ENCODE assay signal across 21 cellular contexts in the genomic region with DNA sequence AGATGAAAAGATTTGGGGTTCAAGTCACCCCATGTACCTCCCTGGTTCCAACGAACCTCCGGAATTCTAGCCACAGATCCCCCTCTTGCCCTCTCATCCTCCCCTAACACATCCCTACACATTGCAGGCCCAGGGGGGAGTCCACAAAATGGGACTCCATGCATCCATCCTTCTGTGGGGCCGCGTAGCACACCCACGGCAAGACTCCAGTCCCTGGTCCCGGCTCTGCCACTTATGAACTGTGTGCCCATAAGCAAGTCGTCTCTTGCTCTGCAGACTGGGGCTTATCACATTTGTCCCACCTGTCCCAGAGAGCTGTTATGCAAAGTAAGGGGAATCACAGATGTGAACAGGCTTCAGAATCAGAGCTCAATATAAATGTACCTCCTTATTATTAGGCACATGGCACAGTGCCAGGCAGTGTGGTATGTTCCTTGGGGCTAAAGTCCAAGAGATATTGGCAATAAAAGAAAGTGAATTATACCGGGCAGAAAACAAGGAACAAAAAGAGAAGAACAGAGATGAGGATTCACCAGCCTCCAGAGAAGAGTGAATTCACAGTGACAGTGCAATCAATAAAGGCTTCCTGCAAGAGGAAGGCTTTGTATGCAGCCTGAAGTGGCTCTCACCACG.
A peak's percentile ranks its signal among the peaks of the same experiment; 100 is the strongest.
DNase-seq lines count a peak whose midpoint lies in the region; ATAC-seq, FAIRE-seq and TF ChIP-seq lines count a peak whose summit lies in the region.
"Had no signal": no experiment of that assay in that cellular context is flagged by ENCODE, and none has a peak within 500 bp of the region (broad histone marks: within the 10 kb centered on the region; RNA-seq: fewer than 3 reads in every experiment).

No MANE protein-coding gene starts in this region.

- H4K8ac ChIP-seq in H1 (ENCODE audit: extremely low read depth, insufficient read depth, low read length): no peak overlapping the region

- H3K4ac ChIP-seq in H1 (replicated peaks; ENCODE audit: insufficient read length, low read depth, low read length): no peak overlapping the region

- no peak for FAIRE-seq in H1 (lab: Jason Lieb, UNC)
- FAIRE-seq: G401.6, islet of Langerhans had no signal

- H3K56ac ChIP-seq in H1 (replicated peaks; ENCODE audit: insufficient read length, low read depth, low read length): no peak overlapping the region

- H3K79me1 ChIP-seq in H1 (ENCODE audit: low read depth, low read length): no peaks in the 10 kb centered on the region

- H4K91ac ChIP-seq in H1 (replicated peaks; ENCODE audit: insufficient read length, low read length): no peak overlapping the region

- H3K9ac ChIP-seq in GM23248: no peak overlapping the region
- no peak overlapping the region for H3K9ac ChIP-seq in H1 (replicated peaks in 1 of 4; ENCODE audit: extremely low read depth in 1 of 4, low read depth in 3 of 4, low read length in 3 of 4)
- H3K9ac ChIP-seq: parathyroid adenoma had no signal

- 82 to 84% methylated on average over 9 of the region's 9 CpGs for WGBS in GM23248 (ENCODE audit: low coverage in 1 of 2, low lambda C conversion rate in 2 of 2, missing lambda C conversion rate in 2 of 2), 2 experiments
- WGBS in H1 (ENCODE audit: extremely low coverage in 1 of 2, insufficient coverage in 1 of 2, insufficient read length in 1 of 2, insufficient replicate concordance in 2 of 2, low coverage in 1 of 2, low lambda C conversion rate in 2 of 2, missing lambda C conversion rate in 1 of 2), 2 experiments: 91% methylated on average over 9 of the region's 9 CpGs; no CpG with 5 or more reads in 1 of the 2 experiments
- WGBS in sigmoid colon, 2 donors: 36 to 73% methylated on average over 9 of the region's 9 CpGs

- H2BK120ac ChIP-seq in H1 (replicated peaks; ENCODE audit: low read depth, low read length): no peak overlapping the region

- no peak overlapping the region for H2AFZ ChIP-seq in GM23248
- no peak overlapping the region for H2AFZ ChIP-seq in H1 (ENCODE audit: low read length)
- H2AFZ ChIP-seq: parathyroid adenoma had no signal

- H2BK12ac ChIP-seq in H1 (ENCODE audit: low read depth, low read length): peak overlapping the region; percentile 89

- H2AK5ac ChIP-seq in H1 (ENCODE audit: low read depth, low read length): peak overlapping the region; percentile 85; the same call in 1 of the 2 replicates

- no peaks in the 10 kb centered on the region for H3K27me3 ChIP-seq in GM23248 (replicated peaks; ENCODE audit: insufficient read depth)
- H3K27me3 ChIP-seq in H1 (replicated peaks in 1 of 4; ENCODE audit: control insufficient read depth in 3 of 4, extremely low read depth in 1 of 4, insufficient read depth in 3 of 4, low read length in 3 of 4): no peaks in the 10 kb centered on the region
- H3K27me3 ChIP-seq in sigmoid colon: no peaks in the 10 kb centered on the region

- CTCF ChIA-PET in H1 (lab: Charles Lee; ENCODE audit: partially characterized antibody): interaction anchor here (0.6 to 2.2 kb wide), 5 partner anchors 10 to 314 kb away, joined by 3 to 7 read pairs (median 3); no protein-coding TSS in a partner anchor

- no peak for TF ChIP-seq RAD21 in H1 (IDR thresholded peaks at IDR 0.05 in 1 of 2, conservative IDR thresholded peaks at IDR 0.05 in 1 of 2; ENCODE audit: low read depth in 2 of 2, low read length in 2 of 2)

- H3K23me2 ChIP-seq in H1 (ENCODE audit: low read depth, low read length): no peaks in the 10 kb centered on the region

- TF ChIP-seq CTCF in H1 (IDR thresholded peaks at IDR 0.05; ENCODE audit: control extremely low read depth in 1 of 3, insufficient read depth in 1 of 3, low read depth in 1 of 3, low read length in 3 of 3): no peak
- TF ChIP-seq CTCF in sigmoid colon (IDR thresholded peaks at IDR 0.05): no peak

- TF ChIP-seq POLR2A in H1 (IDR thresholded peaks at IDR 0.05; ENCODE audit: control extremely low read depth in 1 of 2, low read depth in 2 of 2, low read length in 2 of 2) (no peak), sigmoid colon (IDR thresholded peaks at IDR 0.05) (no peak)

- ATAC-seq in GM19324 (IDR thresholded peaks at IDR 0.05; ENCODE audit: low FRiP score, unreplicated experiment) (no peak), GM21717 (IDR thresholded peaks at IDR 0.05; ENCODE audit: unreplicated experiment) (no peak)
- ATAC-seq: effector memory CD8-positive, alpha-beta T cell; naive thymus-derived CD8-positive, alpha-beta T cell had no signal

- no peaks in the 10 kb centered on the region for H3K9me2 ChIP-seq in GM23248 (ENCODE audit: insufficient read depth)

- H2BK5ac ChIP-seq in H1 (ENCODE audit: low read depth, low read length): peak overlapping the region; percentile 46; the same call in 1 of the 2 replicates

- in situ Hi-C loops in GM23248 (cut with MboI): no loop called here

- no peak for TF ChIP-seq EP300 in H1 (IDR thresholded peaks at IDR 0.05; ENCODE audit: borderline replicate concordance in 1 of 2, low read depth in 2 of 2, low read length in 2 of 2)
- no peak for TF ChIP-seq EP300 in sigmoid colon (IDR thresholded peaks at IDR 0.05)

- H3K23ac ChIP-seq in H1 (ENCODE audit: insufficient read length): no peak overlapping the region

- H2BK15ac ChIP-seq in H1 (ENCODE audit: low read length): peak overlapping the region; percentile 73; the same call in 1 of the 2 replicates

- H3K36me3 ChIP-seq in GM23248 (ENCODE audit: low read depth) (no peaks in the 10 kb centered on the region), H1 (ENCODE audit: control insufficient read depth in 2 of 4, insufficient read depth in 4 of 4, low read length in 3 of 4) (no peaks in the 10 kb centered on the region), sigmoid colon (no peaks in the 10 kb centered on the region)

- H3K4me3 ChIP-seq in GM23248 (no peak overlapping the region), H1 (ENCODE audit: extremely low read depth in 1 of 4, insufficient read depth in 2 of 4, low read depth in 3 of 4, low read length in 4 of 4) (no peak overlapping the region), sigmoid colon (no peak overlapping the region)
- H3K4me3 ChIP-seq: lung had no signal

- no peak overlapping the region for H3K14ac ChIP-seq in H1 (ENCODE audit: insufficient read length)

- no peak overlapping the region for H3K27ac ChIP-seq in GM23248
- H3K27ac ChIP-seq in H1 (ENCODE audit: low read depth, low read length): no peak overlapping the region; the same call in 1 of the 2 replicates
- H3K27ac ChIP-seq in sigmoid colon: peak overlapping the region; percentile 52 to 86 (median 76)
- H3K27ac ChIP-seq: parathyroid adenoma had no signal

- H3K79me2 ChIP-seq in GM23248 (ENCODE audit: insufficient read depth): peaks cover 6% of the 10 kb centered on the region
- H3K79me2 ChIP-seq in H1 (ENCODE audit: control insufficient read depth in 1 of 2, insufficient read depth in 2 of 2, low read length in 2 of 2): no peaks in the 10 kb centered on the region
- H3K79me2 ChIP-seq: parathyroid adenoma had no signal

- peak overlapping the region; percentile 29 for H3K18ac ChIP-seq in H1 (ENCODE audit: extremely low read depth, low read length)

- H3K4me2 ChIP-seq in GM23248 (ENCODE audit: unreplicated experiment) (no peak overlapping the region), H1 (ENCODE audit: insufficient read depth in 1 of 2, low read depth in 2 of 2, low read length in 2 of 2) (no peak overlapping the region; a peak in 1 of 4 replicates)

- 0 out of 2 replicates have a peak overlapping the region, but pooled peaks have one; percentile 74 for H2BK20ac ChIP-seq in H1 (ENCODE audit: low read length)

- no peaks in the 10 kb centered on the region for H3K9me3 ChIP-seq in GM23248 (ENCODE audit: low read depth)
- no peaks in the 10 kb centered on the region for H3K9me3 ChIP-seq in H1 (ENCODE audit: insufficient read depth in 2 of 2, low read depth in 1 of 2, low read length in 1 of 2)
- H3K9me3 ChIP-seq in sigmoid colon: no peaks in the 10 kb centered on the region

- no peak overlapping the region for H4K5ac ChIP-seq in H1 (ENCODE audit: insufficient read length, low read depth, low read length)

- intact Hi-C loops in sigmoid colon (cut with DNase I): loop anchor here (5.0 kb wide), 1 partner anchor 321 kb away; no protein-coding TSS in a partner anchor

- DNase-seq in GM23248 (peak; percentile 15), NCI-H526 treated with DMSO at 0.1 percent for 48 hours (lab: John Stamatoyannopoulos, UW) (peak; percentile 42), H1 (ENCODE audit: low read depth in 1 of 2, low spot score in 2 of 2) (no peak), sigmoid colon (no peak), NCI-H345 treated with DMSO at 0.1 percent for 48 hours (lab: John Stamatoyannopoulos, UW; ENCODE audit: unreplicated experiment) (no peak)
- DNase-seq in activated naive CD4-positive, alpha-beta T cell treated with Interleukin-2 at 50 U/mL for 16 hours: no peak
- DNase-seq: activated effector memory CD4-positive, alpha-beta T cell treated with anti-CD3 and anti-CD28 coated beads, Interleukin-2, amount 50 U/mL, for 16 hours; central memory CD4-positive, alpha-beta T cell; COR-L47; effector memory CD8-positive, alpha-beta T cell; MM.1S; naive thymus-derived CD8-positive, alpha-beta T cell; NCI-H2029 treated with DMSO at 0.1 percent for 48 hours; NCI-H774; stimulated activated CD4-positive, alpha-beta T cell treated with anti-CD3 and anti-CD28 coated beads, Interleukin-2, amount 100 ng/mL, for 48 hours had no signal

- H4K20me1 ChIP-seq in GM23248 (ENCODE audit: insufficient read depth) (no peaks in the 10 kb centered on the region), H1 (replicated peaks in 1 of 2; ENCODE audit: control insufficient read depth in 1 of 2, insufficient read depth in 2 of 2, low read length in 2 of 2) (no peaks in the 10 kb centered on the region)

- POLR2A ChIA-PET in H1 (lab: Charles Lee; ENCODE audit: partially characterized antibody): interaction anchor here (0.6 to 4.9 kb wide), 4 partner anchors 9 to 28 kb away, joined by 3 to 21 read pairs (median 7); no protein-coding TSS in a partner anchor

- H3F3A ChIP-seq in GM23248 (ENCODE audit: insufficient read depth): no peaks in the 10 kb centered on the region

- H3K4me1 ChIP-seq in GM23248 (ENCODE audit: insufficient read depth) (peaks cover 16% of the 10 kb centered on the region), H1 (replicated peaks in 1 of 4; ENCODE audit: control insufficient read depth in 3 of 4, insufficient read depth in 4 of 4, low read length in 3 of 4) (peaks cover 9 to 18% (median 14%) of the 10 kb centered on the region in 4 experiments), sigmoid colon (peaks cover 0 to 67% (median 61%) of the 10 kb centered on the region in 4 donors)
- H3K4me1 ChIP-seq: parathyroid adenoma had no signal

TF ChIP-seq in H1, 55 proteins besides CTCF, POLR2A, EP300 and RAD21:
- TF ChIP-seq GABPA (IDR thresholded peaks at IDR 0.05; ENCODE audit: borderline replicate concordance, insufficient read depth, low read length) (no peak), NRF1 (IDR thresholded peaks at IDR 0.05; ENCODE audit: low read depth, low read length) (no peak), HDAC2 (IDR thresholded peaks at IDR 0.05; ENCODE audit: borderline replicate concordance in 1 of 2, low read depth in 2 of 2, low read length in 2 of 2) (no peak)

Comparison
In these comparisons a context has a peak if more than half of its experiments do, and no peak if none do; other contexts are left out.
1. DNase-seq: peak in GM23248 (single experiment) and NCI-H526 treated with DMSO at 0.1 percent for 48 hours (single experiment); none in H1 (0 of 2), sigmoid colon (single experiment), activated naive CD4-positive, alpha-beta T cell treated with Interleukin-2 at 50 U/mL for 16 hours (single experiment) and NCI-H345 treated with DMSO at 0.1 percent for 48 hours (single experiment).
2. H3K27ac ChIP-seq: peak in sigmoid colon (4 of 4); none in GM23248 (single experiment) and H1 (single experiment).